ENCODE assay signal across 13 cellular contexts in the genomic region with DNA sequence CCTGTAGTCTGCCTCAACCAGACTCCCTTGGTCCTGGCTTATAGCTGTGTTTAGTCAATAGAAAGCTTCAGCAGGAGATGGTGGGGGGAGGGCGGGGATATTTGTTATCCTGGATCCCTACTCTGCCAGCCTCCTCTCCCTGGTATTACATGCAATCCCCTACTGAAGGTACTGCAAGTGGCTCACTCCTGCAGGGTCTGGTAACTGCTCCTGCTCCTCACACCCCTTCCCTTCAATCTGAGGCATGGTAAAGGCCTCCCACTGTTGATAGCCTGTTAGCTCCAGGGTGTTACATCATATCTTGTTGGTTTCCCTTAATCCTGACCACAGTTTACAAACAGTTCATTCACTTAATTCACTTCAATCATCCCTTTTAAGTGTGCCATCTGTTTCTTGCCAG.
"Had no signal": no experiment of that assay in that cellular context is flagged by ENCODE, and none has a peak within 500 bp of the region (broad histone marks: within the 10 kb centered on the region; RNA-seq: fewer than 3 reads in every experiment).

No MANE protein-coding gene starts in this region.

- H3K27me3 ChIP-seq: adrenal gland, gastroesophageal sphincter, heart left ventricle, thyroid gland had no signal

- H3K9me3 ChIP-seq: adrenal gland, gastroesophageal sphincter, heart left ventricle, thyroid gland had no signal

- H3K4me1 ChIP-seq: adrenal gland, gastroesophageal sphincter, heart left ventricle, thyroid gland had no signal

- DNase-seq: activated CD4-positive, alpha-beta T cell treated with anti-CD3 and anti-CD28 coated beads for 1 hour; activated CD8-positive, alpha-beta memory T cell treated with anti-CD3 and anti-CD28 coated beads for 24 hours; activated gamma-delta T cell; activated T-cell treated with anti-CD3 and anti-CD28 coated beads, Interleukin-2, amount 50 U/mL, for 72 hours; adrenal gland; cerebellar nuclear complex; cortex of kidney; nucleus accumbens; stimulated activated naive B cell treated with anti-CD40 and anti-IgM and Interleukin-4, amounts not matched to agents 10 μg/mL and 1 μg/mL and 100 μg/mL, for 72 hours; thyroid gland had no signal

- ATAC-seq: activated naive CD4-positive, alpha-beta T cell treated with anti-CD3 and anti-CD28 coated beads, Interleukin-2, amount 50 U/mL, for 72 hours; activated T-cell treated with anti-CD3 and anti-CD28 coated beads, Interleukin-2, amount 50 U/mL, for 72 hours; gastroesophageal sphincter; heart left ventricle; stimulated activated naive B cell treated with anti-CD40 and anti-IgM and Interleukin-4, amounts not matched to agents 10 μg/mL and 1 μg/mL and 100 μg/mL, for 72 hours had no signal

- H3K4me3 ChIP-seq: adrenal gland, gastroesophageal sphincter, heart left ventricle, thyroid gland had no signal

- H3K27ac ChIP-seq: adrenal gland, gastroesophageal sphincter, heart left ventricle, thyroid gland had no signal
